Comparison of ENCODE assay signal across 9 cellular contexts in the genomic region with DNA sequence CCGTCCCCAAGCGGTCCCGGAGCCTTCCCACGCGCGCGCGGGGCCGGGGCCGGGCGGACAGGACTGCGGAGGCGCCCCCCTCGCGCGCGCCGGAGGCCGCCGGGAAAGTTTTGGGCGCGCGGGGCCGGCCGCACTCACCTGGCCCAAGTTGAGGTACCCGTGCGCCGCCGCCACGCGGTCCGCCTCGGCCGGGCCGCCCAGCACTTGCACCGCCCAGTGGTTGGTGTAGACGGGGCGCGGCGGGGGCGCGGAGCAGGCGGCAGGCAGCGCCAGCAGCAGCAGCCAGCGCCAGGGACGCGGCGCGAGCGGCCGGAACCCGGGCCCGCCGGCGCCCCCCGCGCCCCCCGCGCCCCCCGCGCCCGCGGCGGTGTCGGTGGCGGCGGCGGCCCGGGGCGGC. TPM values are rescaled to one million over a fixed set of nuclear protein-coding genes. Genes with fewer than 3 reads are reported as not detected.
DNase-seq lines count a peak whose midpoint lies in the region; ATAC-seq and TF ChIP-seq lines count a peak whose summit lies in the region.
"Had no signal": no experiment of that assay in that cellular context is flagged by ENCODE, and none has a peak within 500 bp of the region (broad histone marks: within the 10 kb centered on the region; RNA-seq: fewer than 3 reads in every experiment).

No MANE protein-coding gene starts in this region.

- no peaks in the 10 kb centered on the region for H3K36me3 ChIP-seq in Peyer's patch
- no peaks in the 10 kb centered on the region for H3K36me3 ChIP-seq in cardiac muscle cell

- peaks cover 5% of the 10 kb centered on the region for H3K4me1 Mint-ChIP-seq in activated CD4-positive, alpha-beta T cell treated with anti-CD3 and anti-CD28 coated beads, Interleukin-2, amount 10 ng/mL, durations not matched to agents 24 days and 14 days
- H3K4me1 Mint-ChIP-seq in stimulated activated naive CD8-positive, alpha-beta T cell treated with anti-CD3 and anti-CD28 coated beads, Interleukin-15, amount 100 ng/mL, for 72 hours: peaks cover 14% of the 10 kb centered on the region

- no peaks in the 10 kb centered on the region for H3K9me3 Mint-ChIP-seq in activated CD4-positive, alpha-beta T cell treated with anti-CD3 and anti-CD28 coated beads, Interleukin-2, amount 10 ng/mL, durations not matched to agents 24 days and 14 days
- H3K9me3 Mint-ChIP-seq in stimulated activated naive CD8-positive, alpha-beta T cell treated with anti-CD3 and anti-CD28 coated beads, Interleukin-15, amount 100 ng/mL, for 72 hours: no peaks in the 10 kb centered on the region

- H3K27me3 Mint-ChIP-seq in activated CD4-positive, alpha-beta T cell treated with anti-CD3 and anti-CD28 coated beads, Interleukin-2, amount 10 ng/mL, durations not matched to agents 24 days and 14 days: peaks cover 53% of the 10 kb centered on the region
- peaks cover 80% of the 10 kb centered on the region for H3K27me3 Mint-ChIP-seq in stimulated activated naive CD8-positive, alpha-beta T cell treated with anti-CD3 and anti-CD28 coated beads, Interleukin-15, amount 100 ng/mL, for 72 hours

- H3K27ac Mint-ChIP-seq in activated CD4-positive, alpha-beta T cell treated with anti-CD3 and anti-CD28 coated beads, Interleukin-2, amount 10 ng/mL, durations not matched to agents 24 days and 14 days: no peak overlapping the region
- no peak overlapping the region for H3K27ac Mint-ChIP-seq in stimulated activated naive CD8-positive, alpha-beta T cell treated with anti-CD3 and anti-CD28 coated beads, Interleukin-15, amount 100 ng/mL, for 72 hours

- H3K4me3 ChIP-seq in Peyer's patch (peak overlapping the region in 3 of 4 donors; percentile 15 to 60 (median 52)), cardiac muscle cell (peak overlapping the region; percentile 14)

- no peak overlapping the region for H3K4me3 Mint-ChIP-seq in activated CD4-positive, alpha-beta T cell treated with anti-CD3 and anti-CD28 coated beads, Interleukin-2, amount 10 ng/mL, durations not matched to agents 24 days and 14 days
- H3K4me3 Mint-ChIP-seq in stimulated activated naive CD8-positive, alpha-beta T cell treated with anti-CD3 and anti-CD28 coated beads, Interleukin-15, amount 100 ng/mL, for 72 hours: peak overlapping the region in 1 of 2 donors; percentile 44

- no peaks in the 10 kb centered on the region for H3K9me3 ChIP-seq in Peyer's patch
- H3K9me3 ChIP-seq in cardiac muscle cell (ENCODE audit: low read depth): no peaks in the 10 kb centered on the region

- peak; percentile 64 for ATAC-seq in stimulated activated naive CD8-positive, alpha-beta T cell treated with anti-CD3 and anti-CD28 coated beads, Interleukin-15, amount 100 ng/mL, for 72 hours
- no peak for ATAC-seq in HG02852 (IDR thresholded peaks at IDR 0.05; ENCODE audit: unreplicated experiment)

- intact Hi-C loops in activated CD4-positive, alpha-beta T cell treated with anti-CD3 and anti-CD28 coated beads, Interleukin-2, amount 10 ng/mL, durations not matched to agents 24 days and 14 days (cut with micrococcal nuclease): no loop called here

- TF ChIP-seq CTCF in Peyer's patch (IDR thresholded peaks at IDR 0.05) (peak in 3 of 6 experiments; percentile 34 to 38 (median 37)), cardiac muscle cell (IDR thresholded peaks at IDR 0.05; ENCODE audit: low read depth, low read length) (no peak)

- no peak overlapping the region for H3K27ac ChIP-seq in Peyer's patch
- H3K27ac ChIP-seq in cardiac muscle cell: no peak overlapping the region

- H3K36me3 Mint-ChIP-seq in activated CD4-positive, alpha-beta T cell treated with anti-CD3 and anti-CD28 coated beads, Interleukin-2, amount 10 ng/mL, durations not matched to agents 24 days and 14 days (ENCODE audit: low read depth): no peaks in the 10 kb centered on the region

- H3K4me1 ChIP-seq in Peyer's patch (peaks cover 0 to 8% (median 0%) of the 10 kb centered on the region in 4 donors), cardiac muscle cell (ENCODE audit: low read depth) (no peaks in the 10 kb centered on the region)

- H3K27me3 ChIP-seq in Peyer's patch (no peaks in the 10 kb centered on the region), cardiac muscle cell (peaks cover 45% of the 10 kb centered on the region)

- TF ChIP-seq POLR2A in Peyer's patch (IDR thresholded peaks at IDR 0.05): no peak

- peak; percentile 71 for DNase-seq in activated CD4-positive, alpha-beta T cell treated with anti-CD3 and anti-CD28 coated beads, Interleukin-2, amount 10 ng/mL, durations not matched to agents 24 days and 14 days
- DNase-seq in activated CD4-positive, alpha-beta T cell treated with anti-CD3 and anti-CD28 coated beads for 4 hours: no peak
- peak in 1 of 3 donors; percentile 73 for DNase-seq in Peyer's patch
- DNase-seq in cardiac muscle cell (ENCODE audit: low read depth in 1 of 2, low spot score in 1 of 2): peak; percentile 50 to 73
- DNase-seq in stimulated activated naive CD8-positive, alpha-beta T cell treated with anti-CD3 and anti-CD28 coated beads, Interleukin-15, amount 100 ng/mL, for 72 hours: peak; percentile 30 to 48
- DNase-seq in kidney glomerular epithelial cell (lab: John Stamatoyannopoulos, UW): no peak
- DNase-seq in activated CD4-positive, alpha-beta T cell treated with anti-CD3 and anti-CD28 coated beads for 1 hour: no peak
- DNase-seq: NCI-H1436 treated with DMSO at 0.1 percent for 48 hours had no signal

RNA-seq across cellular contexts. Expression of a gene that starts 0.3 kb away (rescaled TPM):
- 4.7 and 5.4 TPM in 2 replicates for total RNA-seq in activated CD4-positive, alpha-beta T cell treated with anti-CD3 and anti-CD28 coated beads, Interleukin-2, amount 10 ng/mL, durations not matched to agents 24 days and 14 days
- 10 to 100 TPM; 10.6 to 98.2 (median 12.8) TPM for total RNA-seq in Peyer's patch
- total RNA-seq in cardiac muscle cell: 6.4 and 6.6 TPM in 2 replicates
- 4.8 and 8.1 TPM in 2 replicates for polyA plus RNA-seq in cardiac muscle cell

Comparison
In these comparisons a context has a peak if more than half of its experiments do, and no peak if none do; other contexts are left out.
1. DNase-seq: peak in activated CD4-positive, alpha-beta T cell treated with anti-CD3 and anti-CD28 coated beads, Interleukin-2, amount 10 ng/mL, durations not matched to agents 24 days and 14 days (single experiment), cardiac muscle cell (2 of 2) and stimulated activated naive CD8-positive, alpha-beta T cell treated with anti-CD3 and anti-CD28 coated beads, Interleukin-15, amount 100 ng/mL, for 72 hours (2 of 2); none in activated CD4-positive, alpha-beta T cell treated with anti-CD3 and anti-CD28 coated beads for 4 hours (0 of 2), kidney glomerular epithelial cell (single experiment) and activated CD4-positive, alpha-beta T cell treated with anti-CD3 and anti-CD28 coated beads for 1 hour (single experiment).